8 cellular contexts compared by ENCODE assay signal in the genomic region with DNA sequence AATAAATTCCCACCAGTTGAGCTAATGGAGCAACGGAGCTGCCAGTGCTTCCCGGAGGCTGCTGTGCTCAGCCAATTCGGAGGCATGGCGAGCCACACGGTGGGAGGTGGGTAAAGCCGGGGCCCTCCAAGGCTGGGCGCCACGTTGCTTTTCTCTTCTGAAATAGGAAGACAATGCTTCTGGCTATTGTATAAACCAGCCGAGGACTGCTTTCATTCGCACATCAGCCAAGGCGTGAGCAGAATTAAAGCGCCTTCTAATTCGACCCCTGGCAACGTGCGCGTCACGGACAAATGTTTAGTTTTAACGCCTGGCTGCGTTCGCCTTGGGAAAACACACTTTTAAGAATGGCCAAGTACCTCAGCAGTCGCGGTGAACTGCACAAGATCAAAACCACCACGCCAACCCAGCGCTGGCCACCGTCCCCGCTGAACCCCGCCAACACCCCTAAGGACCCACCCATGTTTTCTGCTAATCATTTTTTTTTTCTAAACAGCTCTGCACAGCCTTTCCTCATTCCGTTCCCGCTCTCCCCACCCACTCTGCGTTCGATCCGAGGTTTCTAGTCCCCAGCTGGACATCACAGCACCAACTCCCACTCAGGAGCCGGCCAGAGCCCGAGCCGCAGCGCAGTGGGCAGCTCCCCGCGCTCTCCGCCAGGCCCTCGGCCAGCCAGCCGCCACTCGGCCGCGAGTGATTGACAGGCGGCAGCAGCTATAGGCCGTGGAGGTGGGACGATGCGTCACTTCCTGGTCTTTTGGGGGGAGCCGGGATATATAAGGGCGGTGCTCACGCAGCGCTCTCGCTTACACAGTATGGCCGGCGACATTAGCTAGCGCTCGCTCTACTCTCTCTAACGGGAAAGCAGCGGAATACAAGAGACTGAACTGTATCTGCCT. TPM values are rescaled to one million over a fixed set of nuclear protein-coding genes. Genes with fewer than 3 reads are reported as not detected.
DNase-seq lines count a peak whose midpoint lies in the region; TF ChIP-seq lines count a peak whose summit lies in the region.

Gene AMD1 (plus strand): TSS at position 805 of the 899 bp plus-strand sequence. CDS start 321 bp downstream, outside the sequence.

- H4K20me1 ChIP-seq in MM.1S (ENCODE audit: insufficient read depth, low read length) (peaks cover 34% of the 10 kb centered on the region), neural cell (ENCODE audit: insufficient read depth) (no peaks in the 10 kb centered on the region)

- H3K79me2 ChIP-seq in MM.1S (ENCODE audit: low read length): peaks cover 47% of the 10 kb centered on the region
- H3K79me2 ChIP-seq in neural cell (replicated peaks; ENCODE audit: insufficient read depth, low read length): peaks cover 28% of the 10 kb centered on the region

- H3K27ac ChIP-seq in MM.1S (ENCODE audit: low read length): peak within 1 kb of the TSS; percentile 73
- peak within 1 kb of the TSS; percentile 95 for H3K27ac ChIP-seq in neural cell (ENCODE audit: low read length)
- H3K27ac ChIP-seq in stomach: peak within 1 kb of the TSS; percentile 92 to 98 (median 98)

- peak within 1 kb of the TSS; percentile 85 for H3K4me3 ChIP-seq in HAP-1
- H3K4me3 ChIP-seq in MM.1S (ENCODE audit: low read length): peak within 1 kb of the TSS; percentile 94
- peak within 1 kb of the TSS; percentile 89 for H3K4me3 ChIP-seq in neural cell (ENCODE audit: low read length)
- peak within 1 kb of the TSS; percentile 70 to 96 (median 90) for H3K4me3 ChIP-seq in stomach

- 0 to 1% (median 0%) methylated on average over 59 of the region's 59 CpGs for WGBS in stomach, 5 donors

- H3K36me3 ChIP-seq in ES-I3 (ENCODE audit: insufficient read depth, low read length): no peaks in the 10 kb centered on the region
- no peaks in the 10 kb centered on the region; the same call in 1 of the 2 replicates for H3K36me3 ChIP-seq in HAP-1 (replicated peaks)
- no peaks in the 10 kb centered on the region for H3K36me3 ChIP-seq in MM.1S (replicated peaks; ENCODE audit: insufficient read depth, low read length)
- no peaks in the 10 kb centered on the region for H3K36me3 ChIP-seq in neural cell (ENCODE audit: insufficient read depth, low read length)
- H3K36me3 ChIP-seq in stomach: no peaks in the 10 kb centered on the region

- H3K9me2 ChIP-seq in MM.1S (replicated peaks; ENCODE audit: insufficient read depth, low read length) (no peaks in the 10 kb centered on the region), neural cell (ENCODE audit: insufficient read depth, low read length) (no peaks in the 10 kb centered on the region)

- intact Hi-C loops in stomach (cut with DNase I; ENCODE audit: low total_unique reads): no loop called here

- TF ChIP-seq CTCF in MM.1S (IDR thresholded peaks at IDR 0.05; ENCODE audit: low read length) (no peak), neural cell (IDR thresholded peaks at IDR 0.05; ENCODE audit: poor library complexity, severe bottlenecking) (no peak), stomach (IDR thresholded peaks at IDR 0.05) (no peak)

- H3F3A ChIP-seq in MM.1S (ENCODE audit: insufficient read depth, low read length) (peaks cover 25% of the 10 kb centered on the region), neural cell (ENCODE audit: insufficient read depth, low read length, poor library complexity, severe bottlenecking) (peaks cover 6% of the 10 kb centered on the region)

- TF ChIP-seq POLR2A in stomach (IDR thresholded peaks at IDR 0.05): peak in 2 of 4 donors; percentile 93 to 97

- TF ChIP-seq RAD21 in neural cell (conservative IDR thresholded peaks at IDR 0.05): no peak

- peak within 1 kb of the TSS; percentile 75 for H2AFZ ChIP-seq in MM.1S (ENCODE audit: low read length)
- H2AFZ ChIP-seq in neural cell (ENCODE audit: low read depth, low read length): peak within 1 kb of the TSS; percentile 89

- in situ Hi-C loops in HAP-1 (cut with MboI; ENCODE audit: low sequenced_read_pairs): no loop called here

- H3K9ac ChIP-seq in ES-I3 (ENCODE audit: low read depth, low read length) (peak within 1 kb of the TSS; percentile 74), MM.1S (ENCODE audit: low read length) (peak within 1 kb of the TSS; percentile 97), neural cell (ENCODE audit: low read length) (peak within 1 kb of the TSS; percentile 85)

- DNase-seq in HAP-1 (ENCODE audit: low spot score in 2 of 2) (peak; percentile 92 to 98), MM.1S (peak; percentile 97), SIG-M5 (lab: John Stamatoyannopoulos, UW) (peak; percentile 59), activated gamma-delta T cell (lab: John Stamatoyannopoulos, UW) (peak; percentile 72), fibroblast of the conjunctiva (ENCODE audit: low read depth) (peak; percentile 98), stomach (peak; percentile 98)

- H3K9me3 ChIP-seq in ES-I3 (ENCODE audit: control insufficient read depth, insufficient read depth, low read length) (no peaks in the 10 kb centered on the region), HAP-1 (no peaks in the 10 kb centered on the region), MM.1S (replicated peaks; ENCODE audit: insufficient read depth, low read length) (no peaks in the 10 kb centered on the region), neural cell (ENCODE audit: low read length) (no peaks in the 10 kb centered on the region), stomach (no peaks in the 10 kb centered on the region)

- no peaks in the 10 kb centered on the region for H3K27me3 ChIP-seq in HAP-1 (ENCODE audit: low read depth)
- H3K27me3 ChIP-seq in MM.1S (replicated peaks; ENCODE audit: insufficient read depth, low read length): peaks cover 14% of the 10 kb centered on the region; the same call in 1 of the 2 replicates
- no peaks in the 10 kb centered on the region for H3K27me3 ChIP-seq in neural cell (ENCODE audit: insufficient read depth, low read depth, low read length)
- no peaks in the 10 kb centered on the region for H3K27me3 ChIP-seq in stomach

- TF ChIP-seq EP300 in neural cell (conservative IDR thresholded peaks at IDR 0.05; ENCODE audit: poor library complexity, severe bottlenecking) (peak; percentile 57), stomach (IDR thresholded peaks at IDR 0.05) (no peak)

- H3K4me1 ChIP-seq in ES-I3 (ENCODE audit: insufficient read depth, low read length) (peaks cover 12% of the 10 kb centered on the region), HAP-1 (peaks cover 17% of the 10 kb centered on the region), MM.1S (ENCODE audit: low read length) (peaks cover 12% of the 10 kb centered on the region; the same call in 1 of the 2 replicates), stomach (peaks cover 20 to 37% (median 29%) of the 10 kb centered on the region in 4 donors)

- H3K4me2 ChIP-seq in MM.1S (ENCODE audit: low read depth, low read length): peak within 1 kb of the TSS; percentile 92
- H3K4me2 ChIP-seq in neural cell (ENCODE audit: low read length): peak within 1 kb of the TSS; percentile 63

TF ChIP-seq in neural cell, 6 proteins besides CTCF, POLR2A, EP300 and RAD21:
- TF ChIP-seq SMC3 (conservative IDR thresholded peaks at IDR 0.05; ENCODE audit: poor library complexity) (peak; percentile 43), POLR2AphosphoS5 (IDR thresholded peaks at IDR 0.05) (peak; percentile 99), MXI1 (conservative IDR thresholded peaks at IDR 0.05; ENCODE audit: poor library complexity, severe bottlenecking) (peak; percentile 82), TAF1 (IDR thresholded peaks at IDR 0.05; ENCODE audit: low read depth) (peak; percentile 98), EZH2 (IDR thresholded peaks at IDR 0.05; ENCODE audit: borderline replicate concordance, insufficient read depth, low read length, poor library complexity, severe bottlenecking) (no peak)
- TF ChIP-seq, protein P1, sequence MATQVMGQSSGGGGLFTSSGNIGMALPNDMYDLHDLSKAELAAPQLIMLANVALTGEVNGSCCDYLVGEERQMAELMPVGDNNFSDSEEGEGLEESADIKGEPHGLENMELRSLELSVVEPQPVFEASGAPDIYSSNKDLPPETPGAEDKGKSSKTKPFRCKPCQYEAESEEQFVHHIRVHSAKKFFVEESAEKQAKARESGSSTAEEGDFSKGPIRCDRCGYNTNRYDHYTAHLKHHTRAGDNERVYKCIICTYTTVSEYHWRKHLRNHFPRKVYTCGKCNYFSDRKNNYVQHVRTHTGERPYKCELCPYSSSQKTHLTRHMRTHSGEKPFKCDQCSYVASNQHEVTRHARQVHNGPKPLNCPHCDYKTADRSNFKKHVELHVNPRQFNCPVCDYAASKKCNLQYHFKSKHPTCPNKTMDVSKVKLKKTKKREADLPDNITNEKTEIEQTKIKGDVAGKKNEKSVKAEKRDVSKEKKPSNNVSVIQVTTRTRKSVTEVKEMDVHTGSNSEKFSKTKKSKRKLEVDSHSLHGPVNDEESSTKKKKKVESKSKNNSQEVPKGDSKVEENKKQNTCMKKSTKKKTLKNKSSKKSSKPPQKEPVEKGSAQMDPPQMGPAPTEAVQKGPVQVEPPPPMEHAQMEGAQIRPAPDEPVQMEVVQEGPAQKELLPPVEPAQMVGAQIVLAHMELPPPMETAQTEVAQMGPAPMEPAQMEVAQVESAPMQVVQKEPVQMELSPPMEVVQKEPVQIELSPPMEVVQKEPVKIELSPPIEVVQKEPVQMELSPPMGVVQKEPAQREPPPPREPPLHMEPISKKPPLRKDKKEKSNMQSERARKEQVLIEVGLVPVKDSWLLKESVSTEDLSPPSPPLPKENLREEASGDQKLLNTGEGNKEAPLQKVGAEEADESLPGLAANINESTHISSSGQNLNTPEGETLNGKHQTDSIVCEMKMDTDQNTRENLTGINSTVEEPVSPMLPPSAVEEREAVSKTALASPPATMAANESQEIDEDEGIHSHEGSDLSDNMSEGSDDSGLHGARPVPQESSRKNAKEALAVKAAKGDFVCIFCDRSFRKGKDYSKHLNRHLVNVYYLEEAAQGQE (IDR thresholded peaks at IDR 0.05; ENCODE audit: borderline replicate concordance): peak; percentile 94

RNA-seq across cellular contexts. Expression of gene AMD1, which starts in this region (rescaled TPM):
- polyA plus RNA-seq in neural cell (77.6 and 86.5 TPM in 2 replicates), stomach (10 to 100 TPM; 21.7 to 53.3 (median 47.5) TPM)
- 86.9 and 87.2 TPM in 2 replicates for polyA minus RNA-seq in neural cell
- 100 to 1,000 TPM in 2 of 5 donors, 10 to 100 TPM in 2, 1 to 10 TPM in 1; 8.4 to 179 (median 57.6) TPM for total RNA-seq in stomach

Comparison
In these comparisons a context has a peak if more than half of its experiments do, and no peak if none do; other contexts are left out.
1. Peak in every context shown above with its lines: DNase-seq, H3K4me3 ChIP-seq and H3K27ac ChIP-seq.